ENCODE assay signal across 29 cellular contexts in the genomic region with DNA sequence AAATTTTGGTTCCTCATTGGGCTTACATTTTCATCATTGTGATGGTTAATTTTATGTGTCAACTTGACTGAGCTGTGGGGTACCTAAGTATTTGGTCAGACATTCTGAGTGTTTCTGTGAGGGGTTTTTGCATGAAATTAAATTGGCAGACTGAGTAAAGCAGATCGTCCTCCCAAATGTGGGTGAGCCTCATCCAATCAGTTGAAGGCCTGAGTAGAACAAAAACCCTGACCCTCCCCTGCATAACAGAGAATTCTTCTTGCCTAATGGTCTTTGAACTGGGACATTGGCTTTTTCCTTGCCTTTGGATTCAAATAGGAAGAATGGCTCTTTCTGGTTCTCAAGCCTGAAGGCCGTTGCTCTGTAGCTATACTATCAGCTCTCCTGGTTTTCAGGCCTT.
"Had no signal": no experiment of that assay in that cellular context is flagged by ENCODE, and none has a peak within 500 bp of the region (broad histone marks: within the 10 kb centered on the region; RNA-seq: fewer than 3 reads in every experiment).

No MANE protein-coding gene starts in this region.

- DNase-seq: stimulated activated CD4-positive, alpha-beta T cell treated with anti-CD3 and anti-CD28 coated beads, Interleukin-2, amount 100 ng/mL, for 48 hours; stimulated activated CD4-positive, alpha-beta T cell treated with anti-CD3 and anti-CD28 coated beads, Interleukin-4, amount 100 ng/mL, for 1 hour; stimulated activated CD4-positive, alpha-beta T cell treated with anti-CD3 and anti-CD28 coated beads, Interleukin-4, amount 100 ng/mL, for 24 hours; stimulated activated CD4-positive, alpha-beta T cell treated with anti-CD3 and anti-CD28 coated beads, Interleukin-4, amount 100 ng/mL, for 4 hours; stimulated activated CD8-positive, alpha-beta memory T cell treated with anti-CD3 and anti-CD28 coated beads, Interleukin-4, amount 100 ng/mL, for 48 hours; stimulated activated naive B cell treated with anti-CD40 and anti-IgM and Interleukin-4, amounts not matched to agents 10 μg/mL and 1 μg/mL and 100 μg/mL, for 72 hours; stimulated activated naive CD4-positive, alpha-beta T cell; stimulated activated naive CD4-positive, alpha-beta T cell treated with Interleukin-2 at 50 U/mL for 16 hours; stimulated activated naive CD8-positive, alpha-beta T cell treated with anti-CD3 and anti-CD28 coated beads, Interleukin-15, amount 100 ng/mL, for 72 hours; stimulated activated naive CD8-positive, alpha-beta T cell treated with anti-CD3 and anti-CD28 coated beads, Interleukin-15, Interleukin-2, amounts not matched to agents 100 U/mL and 50 U/mL, for 24 hours; stomach; substantia nigra; testis; thyroid gland; tibial artery; transverse colon; trophoblast cell; upper lobe of left lung; upper lobe of right lung; uterus had no signal

- H3K36me3 ChIP-seq: stomach, suprapubic skin, thoracic aorta, thyroid gland, tibial artery, tibial nerve, transverse colon, upper lobe of left lung, upper lobe of right lung, uterus, vagina had no signal

- FAIRE-seq: urothelium cell line had no signal

- H3K27me3 ChIP-seq: stomach, suprapubic skin, testis, thyroid gland, tibial artery, tibial nerve, transverse colon, upper lobe of left lung, upper lobe of right lung, uterus, vagina had no signal

- ATAC-seq: stimulated activated effector memory CD8-positive, alpha-beta T cell treated with anti-CD3 and anti-CD28 coated beads, Interleukin-12 subunit alpha, Interleukin-12 subunit beta, amount 100 ng/mL, for 72 hours; stimulated activated memory B cell treated with anti-CD40 and anti-IgM and Interleukin-4, amounts not matched to agents 10 μg/mL and 1 μg/mL and 100 μg/mL, for 72 hours; stimulated activated naive B cell treated with anti-CD40 and anti-IgM and Interleukin-4, amounts not matched to agents 10 μg/mL and 1 μg/mL and 100 μg/mL, for 72 hours; stimulated activated naive CD8-positive, alpha-beta T cell treated with anti-CD3 and anti-CD28 coated beads, Interleukin-15, amount 100 ng/mL, for 72 hours; stimulated activated naive CD8-positive, alpha-beta T cell treated with anti-CD3 and anti-CD28 coated beads, Interleukin-15, Interleukin-2, amounts not matched to agents 100 U/mL and 50 U/mL, for 24 hours; upper lobe of right lung had no signal

- H3K4me3 Mint-ChIP-seq: stimulated activated effector memory CD8-positive, alpha-beta T cell treated with anti-CD3 and anti-CD28 coated beads, Interleukin-12 subunit alpha, Interleukin-12 subunit beta, amount 100 ng/mL, for 72 hours; stimulated activated memory B cell treated with anti-CD40 and anti-IgM and Interleukin-4, amounts not matched to agents 10 μg/mL and 1 μg/mL and 100 μg/mL, for 72 hours; stimulated activated naive B cell treated with anti-CD40 and anti-IgM and Interleukin-4, amounts not matched to agents 10 μg/mL and 1 μg/mL and 100 μg/mL, for 72 hours; stimulated activated naive CD8-positive, alpha-beta T cell treated with anti-CD3 and anti-CD28 coated beads, Interleukin-15, amount 100 ng/mL, for 72 hours; stimulated activated naive CD8-positive, alpha-beta T cell treated with anti-CD3 and anti-CD28 coated beads, Interleukin-15, Interleukin-2, amounts not matched to agents 100 ng/mL and 50 ng/mL, for 24 hours; type B pancreatic cell had no signal

- H3K27ac Mint-ChIP-seq: stimulated activated effector memory CD8-positive, alpha-beta T cell treated with anti-CD3 and anti-CD28 coated beads, Interleukin-12 subunit alpha, Interleukin-12 subunit beta, amount 100 ng/mL, for 72 hours; stimulated activated memory B cell treated with anti-CD40 and anti-IgM and Interleukin-4, amounts not matched to agents 10 μg/mL and 1 μg/mL and 100 μg/mL, for 72 hours; stimulated activated naive B cell treated with anti-CD40 and anti-IgM and Interleukin-4, amounts not matched to agents 10 μg/mL and 1 μg/mL and 100 μg/mL, for 72 hours; stimulated activated naive CD8-positive, alpha-beta T cell treated with anti-CD3 and anti-CD28 coated beads, Interleukin-15, Interleukin-2, amounts not matched to agents 100 ng/mL and 50 ng/mL, for 24 hours; type B pancreatic cell had no signal

- H3K9me3 Mint-ChIP-seq: stimulated activated effector memory CD8-positive, alpha-beta T cell treated with anti-CD3 and anti-CD28 coated beads, Interleukin-12 subunit alpha, Interleukin-12 subunit beta, amount 100 ng/mL, for 72 hours; stimulated activated memory B cell treated with anti-CD40 and anti-IgM and Interleukin-4, amounts not matched to agents 10 μg/mL and 1 μg/mL and 100 μg/mL, for 72 hours; stimulated activated naive B cell treated with anti-CD40 and anti-IgM and Interleukin-4, amounts not matched to agents 10 μg/mL and 1 μg/mL and 100 μg/mL, for 72 hours; stimulated activated naive CD8-positive, alpha-beta T cell treated with anti-CD3 and anti-CD28 coated beads, Interleukin-15, amount 100 ng/mL, for 72 hours; stimulated activated naive CD8-positive, alpha-beta T cell treated with anti-CD3 and anti-CD28 coated beads, Interleukin-15, Interleukin-2, amounts not matched to agents 100 ng/mL and 50 ng/mL, for 24 hours had no signal

- H3K9me3 ChIP-seq: stomach, suprapubic skin, testis, thoracic aorta, thyroid gland, tibial artery, tibial nerve, transverse colon, upper lobe of left lung, upper lobe of right lung, uterus, vagina had no signal

- H3K4me3 ChIP-seq: stomach, suprapubic skin, testis, thoracic aorta, thyroid gland, tibial artery, tibial nerve, transverse colon, upper lobe of left lung, upper lobe of right lung, uterus, vagina had no signal

- H3K4me1 ChIP-seq: suprapubic skin, thyroid gland, tibial artery, tibial nerve, transverse colon, upper lobe of left lung, upper lobe of right lung, uterus, vagina had no signal

- H3K36me3 Mint-ChIP-seq: stimulated activated effector memory CD8-positive, alpha-beta T cell treated with anti-CD3 and anti-CD28 coated beads, Interleukin-12 subunit alpha, Interleukin-12 subunit beta, amount 100 ng/mL, for 72 hours; stimulated activated memory B cell treated with anti-CD40 and anti-IgM and Interleukin-4, amounts not matched to agents 10 μg/mL and 1 μg/mL and 100 μg/mL, for 72 hours; stimulated activated naive B cell treated with anti-CD40 and anti-IgM and Interleukin-4, amounts not matched to agents 10 μg/mL and 1 μg/mL and 100 μg/mL, for 72 hours; type B pancreatic cell had no signal

- H3K27ac ChIP-seq: suprapubic skin, testis, thoracic aorta, thyroid gland, tibial artery, tibial nerve, transverse colon, upper lobe of left lung, upper lobe of right lung, uterus, vagina had no signal

- H3K27me3 Mint-ChIP-seq: stimulated activated memory B cell treated with anti-CD40 and anti-IgM and Interleukin-4, amounts not matched to agents 10 μg/mL and 1 μg/mL and 100 μg/mL, for 72 hours; stimulated activated naive B cell treated with anti-CD40 and anti-IgM and Interleukin-4, amounts not matched to agents 10 μg/mL and 1 μg/mL and 100 μg/mL, for 72 hours; stimulated activated naive CD8-positive, alpha-beta T cell treated with anti-CD3 and anti-CD28 coated beads, Interleukin-15, amount 100 ng/mL, for 72 hours; stimulated activated naive CD8-positive, alpha-beta T cell treated with anti-CD3 and anti-CD28 coated beads, Interleukin-15, Interleukin-2, amounts not matched to agents 100 ng/mL and 50 ng/mL, for 24 hours; type B pancreatic cell had no signal
